Comparison of ENCODE assay signal across 2 cellular contexts in the genomic region with DNA sequence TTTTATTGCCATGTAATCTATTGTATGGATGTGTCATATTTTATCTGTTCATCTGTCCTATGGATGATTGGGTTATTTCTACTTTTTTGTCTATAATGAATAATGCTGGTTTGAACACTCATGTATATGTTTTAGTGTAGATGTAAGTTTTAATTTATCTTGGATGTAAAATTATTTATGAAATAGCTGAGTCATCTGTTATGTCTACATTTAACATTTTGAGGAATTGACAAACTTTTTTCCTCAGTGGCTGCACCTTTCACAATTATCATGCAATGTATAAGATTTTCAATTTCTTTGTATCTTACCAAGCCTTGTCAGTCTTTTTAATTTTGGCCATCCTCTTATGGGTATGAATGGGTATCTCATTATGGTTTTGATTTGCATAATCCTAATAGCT.
A peak's percentile ranks its signal among the peaks of the same experiment; 100 is the strongest.
TF ChIP-seq lines count a peak whose summit lies in the region.

No MANE protein-coding gene starts in this region.

TF ChIP-seq in A549, 52 proteins besides CTCF, POLR2A, EP300 and RAD21:
- TF ChIP-seq ZSCAN20 (CRISPR knock-in tag; IDR thresholded peaks at IDR 0.05): no peak
- TF ChIP-seq NFE2L2 (conservative IDR thresholded peaks at IDR 0.05; ENCODE audit: low read length): peak; percentile 18; the same call in 1 of the 2 replicates
- peak; percentile 87 for TF ChIP-seq MAFK (IDR thresholded peaks at IDR 0.05; ENCODE audit: partially characterized antibody)

TF ChIP-seq in IMR-90, 13 proteins besides CTCF, POLR2A, EP300 and RAD21:
- TF ChIP-seq FOS (IDR thresholded peaks at IDR 0.05; ENCODE audit: low read depth, low read length): no peak
- TF ChIP-seq NFE2L2 (IDR thresholded peaks at IDR 0.05; ENCODE audit: low read depth, low read length): peak; percentile 47
- TF ChIP-seq CHD1 (IDR thresholded peaks at IDR 0.05; ENCODE audit: low read depth, low read length): no peak
- TF ChIP-seq BHLHE40 (IDR thresholded peaks at IDR 0.05; ENCODE audit: low read depth, low read length): no peak
- TF ChIP-seq MAFK (IDR thresholded peaks at IDR 0.05; ENCODE audit: low read depth, low read length): peak; percentile 85
- no peak for TF ChIP-seq MAZ (IDR thresholded peaks at IDR 0.05; ENCODE audit: borderline replicate concordance, low read depth, low read length)
- TF ChIP-seq RFX5 (IDR thresholded peaks at IDR 0.05; ENCODE audit: low read depth, low read length): no peak
